Comparison of ENCODE assay signal across 1 cellular context in genomic region chr17:66635646-66636045, GRCh38.
TF ChIP-seq lines count a peak whose summit lies in the region.

No MANE protein-coding gene starts in this region.

TF ChIP-seq in SK-N-SH, 30 proteins besides CTCF, POLR2A, EP300 and RAD21 (continued from another document):
- TF ChIP-seq IRF3 (IDR thresholded peaks at IDR 0.05; ENCODE audit: low read depth, low read length) (no peak), CHD2 (IDR thresholded peaks at IDR 0.05; ENCODE audit: low read length, partially characterized antibody) (no peak), JUND (IDR thresholded peaks at IDR 0.05) (no peak), MEF2A (IDR thresholded peaks at IDR 0.05; ENCODE audit: borderline replicate concordance, low read depth) (no peak), PBX3 (IDR thresholded peaks at IDR 0.05) (no peak)
- TF ChIP-seq, protein P1, sequence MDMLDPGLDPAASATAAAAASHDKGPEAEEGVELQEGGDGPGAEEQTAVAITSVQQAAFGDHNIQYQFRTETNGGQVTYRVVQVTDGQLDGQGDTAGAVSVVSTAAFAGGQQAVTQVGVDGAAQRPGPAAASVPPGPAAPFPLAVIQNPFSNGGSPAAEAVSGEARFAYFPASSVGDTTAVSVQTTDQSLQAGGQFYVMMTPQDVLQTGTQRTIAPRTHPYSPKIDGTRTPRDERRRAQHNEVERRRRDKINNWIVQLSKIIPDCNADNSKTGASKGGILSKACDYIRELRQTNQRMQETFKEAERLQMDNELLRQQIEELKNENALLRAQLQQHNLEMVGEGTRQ (IDR thresholded peaks at IDR 0.05; ENCODE audit: borderline replicate concordance, low read depth, low read length) = no peak
